Comparison of ENCODE assay signal across 1 cellular context in genomic region chr16:84465154-84465553, GRCh38.
TF ChIP-seq lines count a peak whose summit lies in the region.

No MANE protein-coding gene starts in this region.

TF ChIP-seq in GM23338, 12 proteins besides CTCF, POLR2A, EP300 and RAD21 (continued from another document):
- TF ChIP-seq, protein P1, sequence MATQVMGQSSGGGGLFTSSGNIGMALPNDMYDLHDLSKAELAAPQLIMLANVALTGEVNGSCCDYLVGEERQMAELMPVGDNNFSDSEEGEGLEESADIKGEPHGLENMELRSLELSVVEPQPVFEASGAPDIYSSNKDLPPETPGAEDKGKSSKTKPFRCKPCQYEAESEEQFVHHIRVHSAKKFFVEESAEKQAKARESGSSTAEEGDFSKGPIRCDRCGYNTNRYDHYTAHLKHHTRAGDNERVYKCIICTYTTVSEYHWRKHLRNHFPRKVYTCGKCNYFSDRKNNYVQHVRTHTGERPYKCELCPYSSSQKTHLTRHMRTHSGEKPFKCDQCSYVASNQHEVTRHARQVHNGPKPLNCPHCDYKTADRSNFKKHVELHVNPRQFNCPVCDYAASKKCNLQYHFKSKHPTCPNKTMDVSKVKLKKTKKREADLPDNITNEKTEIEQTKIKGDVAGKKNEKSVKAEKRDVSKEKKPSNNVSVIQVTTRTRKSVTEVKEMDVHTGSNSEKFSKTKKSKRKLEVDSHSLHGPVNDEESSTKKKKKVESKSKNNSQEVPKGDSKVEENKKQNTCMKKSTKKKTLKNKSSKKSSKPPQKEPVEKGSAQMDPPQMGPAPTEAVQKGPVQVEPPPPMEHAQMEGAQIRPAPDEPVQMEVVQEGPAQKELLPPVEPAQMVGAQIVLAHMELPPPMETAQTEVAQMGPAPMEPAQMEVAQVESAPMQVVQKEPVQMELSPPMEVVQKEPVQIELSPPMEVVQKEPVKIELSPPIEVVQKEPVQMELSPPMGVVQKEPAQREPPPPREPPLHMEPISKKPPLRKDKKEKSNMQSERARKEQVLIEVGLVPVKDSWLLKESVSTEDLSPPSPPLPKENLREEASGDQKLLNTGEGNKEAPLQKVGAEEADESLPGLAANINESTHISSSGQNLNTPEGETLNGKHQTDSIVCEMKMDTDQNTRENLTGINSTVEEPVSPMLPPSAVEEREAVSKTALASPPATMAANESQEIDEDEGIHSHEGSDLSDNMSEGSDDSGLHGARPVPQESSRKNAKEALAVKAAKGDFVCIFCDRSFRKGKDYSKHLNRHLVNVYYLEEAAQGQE (IDR thresholded peaks at IDR 0.05; ENCODE audit: unreplicated experiment), result no peak
